In genomic region chr2:231385429-231385828, GRCh38 we compare ENCODE assay signal across 27 cellular contexts.
"Had no signal": no experiment of that assay in that cellular context is flagged by ENCODE, and none has a peak within 500 bp of the region (broad histone marks: within the 10 kb centered on the region; RNA-seq: fewer than 3 reads in every experiment).

No MANE protein-coding gene starts in this region.

- H2AFZ ChIP-seq: hepatocyte, neural progenitor cell had no signal

- H3K9ac ChIP-seq: neural progenitor cell had no signal

- H3K27me3 ChIP-seq: colonic mucosa, esophagus muscularis mucosa, foreskin keratinocyte, gastroesophageal sphincter, heart left ventricle, hepatocyte, neural progenitor cell, right atrium auricular region, stomach, tibial artery had no signal

- H3K4me3 ChIP-seq: colonic mucosa, esophagus muscularis mucosa, gastroesophageal sphincter, heart left ventricle, hepatocyte, left ventricle myocardium inferior, lower lobe of right lung, neural progenitor cell, prostate gland, right atrium auricular region, skin epidermis, stomach, tibial artery had no signal

- DNase-seq: colonic mucosa; effector CD8-positive, alpha-beta T cell; endodermal cell; left cardiac atrium; left ventricle myocardium inferior; lower lobe of right lung; stimulated activated CD4-positive, alpha-beta T cell treated with anti-CD3 and anti-CD28 coated beads, Interleukin-15, amount 100 ng/mL, for 24 hours; stimulated activated CD4-positive, alpha-beta T cell treated with anti-CD3 and anti-CD28 coated beads, Interleukin-4, amount 100 ng/mL, for 1 hour; stimulated activated CD8-positive, alpha-beta memory T cell treated with anti-CD3 and anti-CD28 coated beads, Interleukin-4, amount 100 ng/mL, for 48 hours; stimulated activated naive CD4-positive, alpha-beta T cell treated with Interleukin-2 at 50 U/mL for 16 hours; stomach; tibial artery had no signal

- H3K9me3 ChIP-seq: colonic mucosa, esophagus muscularis mucosa, lower lobe of right lung, prostate gland, tibial artery had no signal

- FAIRE-seq: endothelial cell of umbilical vein, islet of Langerhans had no signal

- H3K27me3 Mint-ChIP-seq: type B pancreatic cell had no signal

- ATAC-seq: foreskin keratinocyte, gastroesophageal sphincter, heart left ventricle, left cardiac atrium, lower lobe of right lung had no signal

- H3K4me1 ChIP-seq: colonic mucosa, foreskin keratinocyte, neural progenitor cell, prostate gland had no signal

- H3K79me2 ChIP-seq: hepatocyte had no signal

- H3K4me2 ChIP-seq: hepatocyte, neural progenitor cell had no signal

- H3K27ac Mint-ChIP-seq: dendritic cell treated with granulocyte-macrophage colony-stimulating factor and Interleukin-4, amounts not matched to agents 40 ng/mL and 50 ng/mL, for 4 days; endodermal cell; nephron; neural progenitor cell; type B pancreatic cell had no signal

- H3K27ac ChIP-seq: colonic mucosa, esophagus muscularis mucosa, foreskin keratinocyte, gastroesophageal sphincter, heart left ventricle, hepatocyte, left ventricle myocardium inferior, lower lobe of right lung, neural progenitor cell, prostate gland, right atrium auricular region, skin epidermis, stomach, tibial artery had no signal

- H3K4me1 Mint-ChIP-seq: central memory CD8-positive, alpha-beta T cell; endodermal cell had no signal

- H3K36me3 ChIP-seq: colonic mucosa, heart left ventricle, left ventricle myocardium inferior, lower lobe of right lung, neural progenitor cell, prostate gland, right atrium auricular region had no signal

- H3K4me3 Mint-ChIP-seq: central memory CD8-positive, alpha-beta T cell; dendritic cell treated with granulocyte-macrophage colony-stimulating factor and Interleukin-4, amounts not matched to agents 40 ng/mL and 50 ng/mL, for 4 days; endodermal cell; nephron; type B pancreatic cell had no signal
